In genomic region chr11:85704967-85705366, GRCh38 we compare ENCODE assay signal across 2 cellular contexts.
TF ChIP-seq lines count a peak whose summit lies in the region.

No MANE protein-coding gene starts in this region.

TF ChIP-seq in HepG2, 621 proteins besides CTCF, POLR2A, EP300 and RAD21:
- TF ChIP-seq MAFK (conservative IDR thresholded peaks at IDR 0.05 in 1 of 2, IDR thresholded peaks at IDR 0.05 in 1 of 2; ENCODE audit: low read length in 2 of 2): peak; percentile 62 to 78; a peak in 3 of 4 replicates
- TF ChIP-seq MAFF (IDR thresholded peaks at IDR 0.05; ENCODE audit: low read depth, low read length): peak; percentile 69
- TF ChIP-seq ZNF572 (CRISPR knock-in tag; IDR thresholded peaks at IDR 0.05): no peak

TF ChIP-seq in K562, 482 proteins besides CTCF, POLR2A, EP300 and RAD21:
- TF ChIP-seq SRF (CRISPR knock-in tag; IDR thresholded peaks at IDR 0.05) (no peak), MAFK (IDR thresholded peaks at IDR 0.05; ENCODE audit: low read length) (peak; percentile 55; the same call in 1 of the 2 replicates), MAFF (IDR thresholded peaks at IDR 0.05; ENCODE audit: low read length) (peak; percentile 66), CC2D1A (IDR thresholded peaks at IDR 0.05) (no peak), NFE2L1 (tag; IDR thresholded peaks at IDR 0.05; ENCODE audit: borderline replicate concordance, low read depth) (0 out of 2 replicates have a peak, but pooled peaks have one; percentile 9), MAFG (tag; conservative IDR thresholded peaks at IDR 0.05) (peak; percentile 77), C11orf30 (IDR thresholded peaks at IDR 0.05; ENCODE audit: low read depth) (peak; percentile 74), ZNF143 (CRISPR knock-in tag; IDR thresholded peaks at IDR 0.05) (no peak), ZNF778 (CRISPR knock-in tag; IDR thresholded peaks at IDR 0.05) (no peak), SMARCA4 (IDR thresholded peaks at IDR 0.05) (no peak), ZNF316 (IDR thresholded peaks at IDR 0.05) (peak; percentile 88)
TF ChIP-seq in K562: peak in this region for 6.
